ENCODE assay signal across 25 cellular contexts in genomic region chr5:178295589-178295988, GRCh38.
"Had no signal": no experiment of that assay in that cellular context is flagged by ENCODE, and none has a peak within 500 bp of the region (broad histone marks: within the 10 kb centered on the region; RNA-seq: fewer than 3 reads in every experiment).

No MANE protein-coding gene starts in this region.

- H3K9me3 ChIP-seq: colonic mucosa, esophagus squamous epithelium, gastrocnemius medialis, heart right ventricle, lower lobe of right lung, mucosa of descending colon had no signal

- H3K36me3 ChIP-seq: colonic mucosa, esophagus squamous epithelium, gastrocnemius medialis, heart right ventricle, left lung, lower lobe of right lung had no signal

- H3K27ac Mint-ChIP-seq: dendritic cell treated with granulocyte-macrophage colony-stimulating factor and Interleukin-4, amounts not matched to agents 40 ng/mL and 50 ng/mL, for 4 days; effector memory CD8-positive, alpha-beta T cell; endodermal cell had no signal

- DNase-seq: colonic mucosa; cortex of kidney; effector CD8-positive, alpha-beta T cell; effector memory CD8-positive, alpha-beta T cell; erythroblast; esophagus squamous epithelium; foreskin fibroblast; foreskin melanocyte; hippocampal formation; left cardiac atrium; left ventricle myocardium superior; mesenchymal stem cell had no signal

- FAIRE-seq: endometrium, islet of Langerhans, keratinocyte had no signal

- H3K4me3 Mint-ChIP-seq: dendritic cell treated with granulocyte-macrophage colony-stimulating factor and Interleukin-4, amounts not matched to agents 40 ng/mL and 50 ng/mL, for 4 days; effector memory CD8-positive, alpha-beta T cell; endodermal cell; mesothelial cell of epicardium had no signal

- H3K4me1 ChIP-seq: colonic mucosa, gastrocnemius medialis, heart right ventricle, left lung, lower lobe of right lung had no signal

- ATAC-seq: effector memory CD8-positive, alpha-beta T cell; esophagus mucosa; left lung; lower lobe of right lung; mucosa of descending colon had no signal

- H3K4me3 ChIP-seq: colonic mucosa, esophagus squamous epithelium, gastrocnemius medialis, heart right ventricle, left lung, lower lobe of right lung, mucosa of descending colon had no signal

- H3K27me3 ChIP-seq: colonic mucosa, gastrocnemius medialis had no signal

- H3K27ac ChIP-seq: colonic mucosa, epithelial cell of prostate, esophagus squamous epithelium, gastrocnemius medialis, heart right ventricle, left lung, lower lobe of right lung had no signal

- H3K9me3 Mint-ChIP-seq: dendritic cell treated with granulocyte-macrophage colony-stimulating factor and Interleukin-4, amounts not matched to agents 40 ng/mL and 50 ng/mL, for 4 days had no signal

- H3K36me3 Mint-ChIP-seq: mesothelial cell of epicardium had no signal
